Comparison of ENCODE assay signal across 1 cellular context in genomic region chr11:94751216-94751612, GRCh38.
TF ChIP-seq lines count a peak whose summit lies in the region.

No MANE protein-coding gene starts in this region.

TF ChIP-seq in endothelial cell of umbilical vein, 7 proteins besides CTCF, POLR2A, EP300 and RAD21:
- no peak for TF ChIP-seq FOS (IDR thresholded peaks at IDR 0.05; ENCODE audit: borderline replicate concordance, insufficient read depth, low read length)
- TF ChIP-seq MYC (IDR thresholded peaks at IDR 0.05; ENCODE audit: low read depth, low read length) = no peak
- TF ChIP-seq MAX (IDR thresholded peaks at IDR 0.05; ENCODE audit: insufficient read depth, insufficient read length) = no peak
- TF ChIP-seq JUN (IDR thresholded peaks at IDR 0.05; ENCODE audit: borderline replicate concordance, insufficient read depth, insufficient read length, low read depth) = no peak
- no peak for TF ChIP-seq POLR2AphosphoS5 (IDR thresholded peaks at IDR 0.05; ENCODE audit: insufficient read depth, low read depth, low read length)
- TF ChIP-seq EZH2 (IDR thresholded peaks at IDR 0.05; ENCODE audit: borderline replicate concordance, low read depth, low read length, severe bottlenecking) = no peak
- no peak for TF ChIP-seq GATA2 (IDR thresholded peaks at IDR 0.05; ENCODE audit: insufficient read depth, insufficient read length, low read depth, low read length)
